In genomic region chr20:58481541-58482021, GRCh38 we compare ENCODE assay signal across 8 cellular contexts. TPM values are rescaled to one million over a fixed set of nuclear protein-coding genes. Genes with fewer than 3 reads are reported as not detected.
DNase-seq lines count a peak whose midpoint lies in the region; ATAC-seq and TF ChIP-seq lines count a peak whose summit lies in the region.

No MANE protein-coding gene starts in this region.

- H3K27ac Mint-ChIP-seq in mesothelial cell of epicardium, result no peak overlapping the region
- H3K27ac Mint-ChIP-seq in stimulated activated naive CD8-positive, alpha-beta T cell treated with anti-CD3 and anti-CD28 coated beads, Interleukin-15, amount 100 ng/mL, for 72 hours, result peak overlapping the region in 1 of 2 donors; percentile 35

- peaks cover 47% of the 10 kb centered on the region for H3K9me3 Mint-ChIP-seq in mesothelial cell of epicardium
- H3K9me3 Mint-ChIP-seq in stimulated activated naive CD8-positive, alpha-beta T cell treated with anti-CD3 and anti-CD28 coated beads, Interleukin-15, amount 100 ng/mL, for 72 hours, result peaks cover 14 to 20% of the 10 kb centered on the region in 2 donors

- peak overlapping the region; percentile 42 for H3K4me3 Mint-ChIP-seq in mesothelial cell of epicardium
- no peak overlapping the region for H3K4me3 Mint-ChIP-seq in stimulated activated naive CD8-positive, alpha-beta T cell treated with anti-CD3 and anti-CD28 coated beads, Interleukin-15, amount 100 ng/mL, for 72 hours

- ATAC-seq in stimulated activated naive CD8-positive, alpha-beta T cell treated with anti-CD3 and anti-CD28 coated beads, Interleukin-15, amount 100 ng/mL, for 72 hours, result peak; percentile 78
- ATAC-seq in HG03520 (IDR thresholded peaks at IDR 0.05; ENCODE audit: unreplicated experiment), result no peak

- TF ChIP-seq CTCF in mesothelial cell of epicardium (IDR thresholded peaks at IDR 0.05; ENCODE audit: unreplicated experiment), result peak; percentile 50

- peaks cover 11% of the 10 kb centered on the region for H3K36me3 Mint-ChIP-seq in mesothelial cell of epicardium

- H3K4me1 Mint-ChIP-seq in mesothelial cell of epicardium, result peaks cover 4% of the 10 kb centered on the region
- peaks cover 9% of the 10 kb centered on the region for H3K4me1 Mint-ChIP-seq in stimulated activated naive CD8-positive, alpha-beta T cell treated with anti-CD3 and anti-CD28 coated beads, Interleukin-15, amount 100 ng/mL, for 72 hours

- peaks cover 9% of the 10 kb centered on the region for H3K27me3 Mint-ChIP-seq in mesothelial cell of epicardium (ENCODE audit: low read depth)
- peaks cover 22% of the 10 kb centered on the region for H3K27me3 Mint-ChIP-seq in stimulated activated naive CD8-positive, alpha-beta T cell treated with anti-CD3 and anti-CD28 coated beads, Interleukin-15, amount 100 ng/mL, for 72 hours

- DNase-seq in activated gamma-delta T cell treated with Interleukin-2 at 50 U/mL for 16 hours (peak; percentile 20), activated gamma-delta T cell (lab: John Stamatoyannopoulos, UW) (no peak), UCSD-AML1 (lab: John Stamatoyannopoulos, UW; ENCODE audit: unreplicated experiment) (peak; percentile 36), dermis blood vessel endothelial cell (peak; percentile 81), mesothelial cell of epicardium (ENCODE audit: low spot score in 2 of 2, unreplicated experiment in 2 of 2) (peak in 1 of 2 experiments; percentile 65), cerebellar cortex (ENCODE audit: low spot score) (no peak)
- DNase-seq in stimulated activated naive CD8-positive, alpha-beta T cell treated with anti-CD3 and anti-CD28 coated beads, Interleukin-15, amount 100 ng/mL, for 72 hours, result peak; percentile 65 to 66

RNA-seq across cellular contexts. Expression of gene APCDD1L, which starts 33.6 kb away (rescaled TPM):
- total RNA-seq in dermis blood vessel endothelial cell (0.17 and 0.19 TPM in 2 replicates), mesothelial cell of epicardium (0.07 to 0.16 TPM in 2 of 3 replicates, not detected in the other)

Comparison
In these comparisons a context has a peak if more than half of its experiments do, and no peak if none do; other contexts are left out.
1. DNase-seq: peak in activated gamma-delta T cell treated with Interleukin-2 at 50 U/mL for 16 hours (single experiment), UCSD-AML1 (single experiment), dermis blood vessel endothelial cell (single experiment) and stimulated activated naive CD8-positive, alpha-beta T cell treated with anti-CD3 and anti-CD28 coated beads, Interleukin-15, amount 100 ng/mL, for 72 hours (2 of 2); none in activated gamma-delta T cell (single experiment) and cerebellar cortex (single experiment).